Comparison of ENCODE assay signal across 1 cellular context in the genomic region with DNA sequence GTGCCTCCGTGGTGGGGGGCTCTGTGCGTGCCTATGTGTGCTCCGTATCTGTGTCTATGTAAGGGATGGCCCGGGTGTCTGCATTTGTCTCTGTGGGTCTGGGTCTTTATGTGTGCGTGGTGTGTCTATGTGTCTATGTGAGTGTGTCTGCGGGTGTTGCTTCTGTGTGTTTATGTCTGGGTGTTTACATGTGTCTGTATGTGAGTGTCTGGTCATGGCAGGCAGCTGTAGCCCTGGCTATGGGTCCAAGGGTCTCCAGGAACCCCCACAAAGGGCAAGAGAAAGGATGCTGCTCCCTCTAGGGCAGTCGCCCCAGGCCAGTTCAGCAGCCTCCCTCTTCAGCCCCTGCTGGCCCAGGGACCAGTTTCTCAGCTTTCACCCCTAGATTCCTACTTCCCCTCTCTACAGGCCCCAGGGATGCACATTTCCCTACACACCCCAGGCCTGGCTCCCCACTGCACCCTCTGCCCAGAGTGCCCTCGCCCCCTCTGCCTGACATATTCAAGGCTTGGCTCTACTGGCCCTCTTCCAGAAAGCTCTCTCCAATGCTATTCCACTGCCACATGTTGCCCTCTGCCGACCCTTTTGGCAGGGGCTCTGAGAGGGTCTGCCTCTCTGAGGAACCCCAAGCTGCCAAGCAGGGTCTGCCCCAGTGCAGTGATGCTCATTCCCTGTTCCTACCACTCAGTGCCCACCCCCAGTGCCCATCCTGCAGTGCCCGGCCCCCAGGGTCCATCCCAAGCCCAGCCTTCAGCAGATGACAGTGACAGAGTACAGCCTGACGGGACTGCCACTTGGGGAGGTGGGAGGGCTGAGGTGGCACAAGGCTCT.
TF ChIP-seq lines count a peak whose summit lies in the region.

No MANE protein-coding gene starts in this region.

TF ChIP-seq in GM12878, 131 proteins besides CTCF, POLR2A, EP300 and RAD21:
- TF ChIP-seq ZNF384 (IDR thresholded peaks at IDR 0.05; ENCODE audit: borderline replicate concordance, low read depth, low read length), result no peak
- no peak for TF ChIP-seq CHD2 (IDR thresholded peaks at IDR 0.05; ENCODE audit: borderline replicate concordance, low read depth, low read length)
- TF ChIP-seq, protein P1, sequence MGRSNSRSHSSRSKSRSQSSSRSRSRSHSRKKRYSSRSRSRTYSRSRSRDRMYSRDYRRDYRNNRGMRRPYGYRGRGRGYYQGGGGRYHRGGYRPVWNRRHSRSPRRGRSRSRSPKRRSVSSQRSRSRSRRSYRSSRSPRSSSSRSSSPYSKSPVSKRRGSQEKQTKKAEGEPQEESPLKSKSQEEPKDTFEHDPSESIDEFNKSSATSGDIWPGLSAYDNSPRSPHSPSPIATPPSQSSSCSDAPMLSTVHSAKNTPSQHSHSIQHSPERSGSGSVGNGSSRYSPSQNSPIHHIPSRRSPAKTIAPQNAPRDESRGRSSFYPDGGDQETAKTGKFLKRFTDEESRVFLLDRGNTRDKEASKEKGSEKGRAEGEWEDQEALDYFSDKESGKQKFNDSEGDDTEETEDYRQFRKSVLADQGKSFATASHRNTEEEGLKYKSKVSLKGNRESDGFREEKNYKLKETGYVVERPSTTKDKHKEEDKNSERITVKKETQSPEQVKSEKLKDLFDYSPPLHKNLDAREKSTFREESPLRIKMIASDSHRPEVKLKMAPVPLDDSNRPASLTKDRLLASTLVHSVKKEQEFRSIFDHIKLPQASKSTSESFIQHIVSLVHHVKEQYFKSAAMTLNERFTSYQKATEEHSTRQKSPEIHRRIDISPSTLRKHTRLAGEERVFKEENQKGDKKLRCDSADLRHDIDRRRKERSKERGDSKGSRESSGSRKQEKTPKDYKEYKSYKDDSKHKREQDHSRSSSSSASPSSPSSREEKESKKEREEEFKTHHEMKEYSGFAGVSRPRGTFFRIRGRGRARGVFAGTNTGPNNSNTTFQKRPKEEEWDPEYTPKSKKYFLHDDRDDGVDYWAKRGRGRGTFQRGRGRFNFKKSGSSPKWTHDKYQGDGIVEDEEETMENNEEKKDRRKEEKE (IDR thresholded peaks at IDR 0.05), result no peak
- no peak for TF ChIP-seq MYC (IDR thresholded peaks at IDR 0.05; ENCODE audit: insufficient read depth, insufficient read length, insufficient replicate concordance, low read length, severe bottlenecking)
- no peak for TF ChIP-seq CREM (IDR thresholded peaks at IDR 0.05; ENCODE audit: low read depth)
- no peak for TF ChIP-seq BRCA1 (IDR thresholded peaks at IDR 0.05; ENCODE audit: low read depth, low read length)
- no peak for TF ChIP-seq YY1 (IDR thresholded peaks at IDR 0.05; ENCODE audit: low read depth, low read length)
- no peak for TF ChIP-seq RUNX3 (IDR thresholded peaks at IDR 0.05; ENCODE audit: low read length)
- TF ChIP-seq BCL11A (IDR thresholded peaks at IDR 0.05; ENCODE audit: low read depth, low read length), result no peak
- no peak for TF ChIP-seq REST (IDR thresholded peaks at IDR 0.05; ENCODE audit: low read depth, low read length)
- no peak for TF ChIP-seq STAT3 (IDR thresholded peaks at IDR 0.05; ENCODE audit: low read depth, low read length)
- no peak for TF ChIP-seq SPI1 (IDR thresholded peaks at IDR 0.05; ENCODE audit: borderline replicate concordance, insufficient read depth, low read depth, low read length)
